In genomic region chr16:47470810-47471209, GRCh38 we compare ENCODE assay signal across 16 cellular contexts. TPM values are rescaled to one million over a fixed set of nuclear protein-coding genes. Genes with fewer than 3 reads are reported as not detected.
A peak's percentile ranks its signal among the peaks of the same experiment; 100 is the strongest.
DNase-seq lines count a peak whose midpoint lies in the region; ATAC-seq, FAIRE-seq and TF ChIP-seq lines count a peak whose summit lies in the region.
"Had no signal": no experiment of that assay in that cellular context is flagged by ENCODE, and none has a peak within 500 bp of the region (broad histone marks: within the 10 kb centered on the region; RNA-seq: fewer than 3 reads in every experiment).

No MANE protein-coding gene starts in this region.

- H3K79me1 ChIP-seq in mesenchymal stem cell (replicated peaks; ENCODE audit: low read length, poor library complexity, severe bottlenecking) = peaks cover 21% of the 10 kb centered on the region

- peak overlapping the region in 1 of 2 experiments; percentile 75 for H3K18ac ChIP-seq in mesenchymal stem cell (ENCODE audit: low read depth in 1 of 2, low read length in 2 of 2)

- H2AFZ ChIP-seq in HepG2 (ENCODE audit: low read length) = no peak overlapping the region
- H2AFZ ChIP-seq in mesenchymal stem cell (ENCODE audit: low read depth, low read length) = no peak overlapping the region

- DNase-seq in HepG2 (ENCODE audit: low spot score) (peak; percentile 73), right lobe of liver (no peak), mesenchymal stem cell (peak; percentile 45), small intestine (peak; percentile 27), SKM-1 (lab: John Stamatoyannopoulos, UW; ENCODE audit: unreplicated experiment) (no peak), posterior vena cava (ENCODE audit: low spot score) (no peak)
- DNase-seq: 8988T; AML-193; Calu3; CD8-positive, alpha-beta memory T cell; DMS 273 treated with DMSO at 0.1 percent for 48 hours had no signal

- H2BK15ac ChIP-seq in mesenchymal stem cell (ENCODE audit: low read depth, poor library complexity, severe bottlenecking) = no peak overlapping the region

- H3K4me2 ChIP-seq in HepG2 (ENCODE audit: low read depth, low read length) = no peak overlapping the region
- H3K4me2 ChIP-seq in mesenchymal stem cell (ENCODE audit: low read length, poor library complexity, severe bottlenecking) = no peak overlapping the region
- H3K4me2 ChIP-seq: BLaER1 had no signal

- TF ChIP-seq CTCF in HepG2 (CRISPR knock-in tag; IDR thresholded peaks at IDR 0.05) (no peak), right lobe of liver (IDR thresholded peaks at IDR 0.05) (no peak)

- no peaks in the 10 kb centered on the region for H4K20me1 ChIP-seq in HepG2 (ENCODE audit: insufficient read depth, low read length)
- H4K20me1 ChIP-seq: BLaER1 had no signal

- no peak for TF ChIP-seq RAD21 in HepG2 (CRISPR knock-in tag; IDR thresholded peaks at IDR 0.05)

- peaks cover 48% of the 10 kb centered on the region for H3K79me2 ChIP-seq in HepG2 (ENCODE audit: insufficient read depth, low read length)

- no peak overlapping the region for H3K9ac ChIP-seq in HepG2 (ENCODE audit: insufficient read depth, low read depth, low read length)
- H3K9ac ChIP-seq in mesenchymal stem cell (ENCODE audit: low read length) = no peak overlapping the region
- H3K9ac ChIP-seq: BLaER1 had no signal

- H2AK5ac ChIP-seq in mesenchymal stem cell (ENCODE audit: low read length, severe bottlenecking) = no peak overlapping the region

- H3K4me1 ChIP-seq in HepG2 (ENCODE audit: insufficient read depth, low read length) (peaks cover 65% of the 10 kb centered on the region), right lobe of liver (no peaks in the 10 kb centered on the region), mesenchymal stem cell (ENCODE audit: control insufficient read depth, insufficient read depth, low read depth, low read length) (no peaks in the 10 kb centered on the region), small intestine (ENCODE audit: control insufficient read depth in 2 of 2, insufficient read depth in 1 of 2, low read depth in 1 of 2, low read length in 1 of 2) (peaks cover 2% of the 10 kb centered on the region in 2 donors)

- no peak overlapping the region for H4K91ac ChIP-seq in mesenchymal stem cell (ENCODE audit: low read length)

- ATAC-seq in HepG2 (peak; percentile 96), right lobe of liver (no peak), HG03520 (IDR thresholded peaks at IDR 0.05; ENCODE audit: unreplicated experiment) (no peak)
- ATAC-seq: HCT116 had no signal

- no peak overlapping the region for H3K14ac ChIP-seq in mesenchymal stem cell (ENCODE audit: low read length in 2 of 2)

- H3K36me3 ChIP-seq in HepG2 (replicated peaks in 1 of 2; ENCODE audit: control insufficient read depth in 1 of 2, insufficient read depth in 2 of 2, low read length in 2 of 2) = peaks cover 2 to 3% of the 10 kb centered on the region in 2 experiments; a peak in 2 of 5 replicates
- no peaks in the 10 kb centered on the region for H3K36me3 ChIP-seq in right lobe of liver
- H3K36me3 ChIP-seq in mesenchymal stem cell (ENCODE audit: control insufficient read depth in 1 of 2, insufficient read depth in 2 of 2, low read depth in 1 of 2, low read length in 2 of 2) = no peaks in the 10 kb centered on the region
- H3K36me3 ChIP-seq in small intestine (ENCODE audit: control insufficient read depth in 2 of 2, insufficient read depth in 2 of 2, low read length in 2 of 2) = no peaks in the 10 kb centered on the region

- H3K4me3 ChIP-seq in HepG2 (replicated peaks in 1 of 3; ENCODE audit: insufficient read depth in 1 of 3, low read depth in 2 of 3, low read length in 3 of 3) (no peak overlapping the region), right lobe of liver (no peak overlapping the region), mesenchymal stem cell (ENCODE audit: insufficient read depth in 1 of 2, low read depth in 1 of 2, low read length in 2 of 2) (no peak overlapping the region), small intestine (ENCODE audit: low read depth in 1 of 2, low read length in 2 of 2) (no peak overlapping the region)
- H3K4me3 ChIP-seq: BLaER1 had no signal

- no peak overlapping the region for H3K23ac ChIP-seq in mesenchymal stem cell (ENCODE audit: low read length in 2 of 2)

- H2BK120ac ChIP-seq in mesenchymal stem cell (ENCODE audit: low read depth, low read length) = no peak overlapping the region

- no peak overlapping the region for H2BK12ac ChIP-seq in mesenchymal stem cell (ENCODE audit: low read length in 2 of 2)

- WGBS in HepG2 (ENCODE audit: low lambda C conversion rate) = 50% methylated on average over 1 of the region's 1 CpG
- WGBS in right lobe of liver (ENCODE audit: insufficient coverage, low coverage, low lambda C conversion rate, missing lambda C conversion rate) = 100% methylated on average over 1 of the region's 1 CpG
- 23% methylated on average over 1 of the region's 1 CpG for WGBS in mesenchymal stem cell
- WGBS in small intestine, 3 donors = 27 to 59% (median 53%) methylated on average over 1 of the region's 1 CpG

- in situ Hi-C loops in HepG2 (cut with HindIII; ENCODE audit: extremely low pct_ligation_motif_present, low pct_unique_long_range_greater_than_20kb) = no loop called here

- POLR2A ChIA-PET in HepG2 (lab: Yijun Ruan, JAX) = interaction anchor here (0.9 to 4.1 kb wide), 2 partner anchors 8 to 10 kb away, joined by 3 to 28 read pairs; partner anchors contain the start of genes ITFG1 and PHKB

- CTCF ChIA-PET in HepG2 (lab: Yijun Ruan, JAX; ENCODE audit: low intra/inter-chr PET ratio, low total read pairs) = no interaction called here

- H3K27ac ChIP-seq in HepG2 (ENCODE audit: extremely low read length, insufficient read depth, low read length) (peak overlapping the region; percentile 59), right lobe of liver (no peak overlapping the region), mesenchymal stem cell (ENCODE audit: low read length, poor library complexity, severe bottlenecking) (no peak overlapping the region), small intestine (ENCODE audit: low read depth in 1 of 2, low read length in 1 of 2) (no peak overlapping the region)
- H3K27ac ChIP-seq: BLaER1, HL-60 had no signal

- peak; percentile 18 for FAIRE-seq in HepG2 (lab: Jason Lieb, UNC)
- no peak for FAIRE-seq in small intestine (lab: Jason Lieb, UNC)
- FAIRE-seq: H1 had no signal

- H3K4ac ChIP-seq in mesenchymal stem cell (ENCODE audit: low read depth in 1 of 2, low read length in 2 of 2) = no peak overlapping the region

- H3K27me3 ChIP-seq in HepG2 (ENCODE audit: control insufficient read depth in 1 of 2, insufficient read depth in 2 of 2, low read length in 2 of 2) (no peaks in the 10 kb centered on the region), right lobe of liver (no peaks in the 10 kb centered on the region), mesenchymal stem cell (ENCODE audit: control insufficient read depth in 1 of 2, insufficient read depth in 1 of 2, low read length in 2 of 2) (no peaks in the 10 kb centered on the region), small intestine (ENCODE audit: control insufficient read depth in 2 of 2, insufficient read depth in 2 of 2, low read length in 2 of 2) (no peaks in the 10 kb centered on the region)
- H3K27me3 ChIP-seq: BLaER1 had no signal

- intact Hi-C loops in HepG2 (cut with micrococcal nuclease; ENCODE audit: unreplicated experiment) = no loop called here
- intact Hi-C loops in right lobe of liver (cut with DNase I) = no loop called here
- intact Hi-C loops in posterior vena cava (cut with DNase I) = no loop called here

- H4K8ac ChIP-seq in mesenchymal stem cell (ENCODE audit: low read length) = no peak overlapping the region

- TF ChIP-seq POLR2A in HepG2 (IDR thresholded peaks at IDR 0.05; ENCODE audit: insufficient read depth in 1 of 2, low read depth in 2 of 2, low read length in 2 of 2) (no peak), right lobe of liver (IDR thresholded peaks at IDR 0.05) (no peak)

- H2BK5ac ChIP-seq in mesenchymal stem cell (ENCODE audit: low read depth, low read length, poor library complexity, severe bottlenecking) = no peak overlapping the region

- no TSS peak for BruUV-seq in HepG2 (replicated peaks; lab: Mats Ljungman, UMichigan)

- H3K9me3 ChIP-seq in HepG2 (ENCODE audit: low read length) = no peaks in the 10 kb centered on the region
- no peaks in the 10 kb centered on the region for H3K9me3 ChIP-seq in right lobe of liver
- no peaks in the 10 kb centered on the region for H3K9me3 ChIP-seq in mesenchymal stem cell (ENCODE audit: control insufficient read depth, low read length)
- H3K9me3 ChIP-seq in small intestine (ENCODE audit: control insufficient read depth, low read depth) = no peaks in the 10 kb centered on the region
- H3K9me3 ChIP-seq: BLaER1 had no signal

- TF ChIP-seq EP300 in HepG2 (IDR thresholded peaks at IDR 0.05; ENCODE audit: low read depth in 2 of 2, low read length in 2 of 2) (peak in 1 of 2 experiments; percentile 37; a peak in 1 of 4 replicates), HepG2 (CRISPR knock-in tag; IDR thresholded peaks at IDR 0.05; ENCODE audit: borderline replicate concordance) (no peak)

RNA-seq across cellular contexts. Expression of gene PHKB, which starts 9.7 kb away (rescaled TPM):
- total RNA-seq in HepG2 (2016; rRNA removed; fragmentation: Illumina TruSeq; extraction: Trizol) (66.0 and 95.1 TPM in 2 replicates), right lobe of liver (10 to 100 TPM; 28.9 to 45.3 (median 35.4) TPM), posterior vena cava (10 to 100 TPM; 57.7 to 61.5 TPM)
- total RNA-seq in HepG2 (2016; cell fraction: cytosol; rRNA removed; fragmentation: Illumina TruSeq; extraction: Trizol; ENCODE audit: low read depth) = 200 and 220 TPM in 2 replicates
- total RNA-seq in HepG2 (2016; cell fraction: insoluble cytoplasmic fraction; rRNA removed; fragmentation: Illumina TruSeq; extraction: Trizol) = 58.0 and 93.2 TPM in 2 replicates
- total RNA-seq in HepG2 (2016; cell fraction: membrane; rRNA removed; fragmentation: Illumina TruSeq; extraction: Trizol) = 88.4 and 98.7 TPM in 2 replicates
- 84.8 and 101 TPM in 2 replicates for total RNA-seq in HepG2 (2016; cell fraction: nucleus; rRNA removed; fragmentation: Illumina TruSeq; extraction: Trizol)
- polyA plus RNA-seq in HepG2 (2011; rRNA removed) (62.4 and 80.8 TPM in 2 replicates), small intestine (10 to 100 TPM; 27.0 to 44.1 (median 29.9) TPM)
- polyA plus RNA-seq in HepG2 (2011; cell fraction: cytosol; rRNA removed) = 25.3 and 40.2 TPM in 2 replicates
- 78.9 and 86.4 TPM in 2 replicates for polyA plus RNA-seq in HepG2 (2011; cell fraction: nucleus; rRNA removed)
- 46.4 and 75.5 TPM in 2 replicates for polyA plus RNA-seq in HepG2 (2012)
- 9.5 and 12.2 TPM in 2 replicates for polyA plus RNA-seq in HepG2 (2016; cell fraction: cytosol; fragmentation: Illumina TruSeq; extraction: Trizol; ENCODE audit: low read depth)
- polyA plus RNA-seq in HepG2 (2016; cell fraction: insoluble cytoplasmic fraction; fragmentation: Illumina TruSeq; extraction: Trizol; ENCODE audit: low read depth) = 93.2 and 94.4 TPM in 2 replicates
- polyA plus RNA-seq in HepG2 (2016; cell fraction: membrane; fragmentation: Illumina TruSeq; extraction: Trizol; ENCODE audit: low read depth) = 31.8 and 34.3 TPM in 2 replicates
- polyA plus RNA-seq in HepG2 (2016; cell fraction: nucleus; fragmentation: Illumina TruSeq; extraction: Trizol; ENCODE audit: insufficient read depth, low read depth) = 81.2 and 89.2 TPM in 2 replicates
- polyA minus RNA-seq in HepG2 (2011; rRNA and poly(A)+ RNA removed; ENCODE audit: low replicate concordance) = 88.9 and 99.3 TPM in 2 replicates
- 53.6 and 56.7 TPM in 2 replicates for polyA minus RNA-seq in HepG2 (2011; cell fraction: cytosol; rRNA and poly(A)+ RNA removed)
- polyA minus RNA-seq in HepG2 (2011; cell fraction: nucleus; rRNA and poly(A)+ RNA removed) = 321 and 334 TPM in 2 replicates
- polyA plus RNA-seq in mesenchymal stem cell (2013, experiment 1 of 2) = 40.3 TPM
- polyA plus RNA-seq in mesenchymal stem cell (2013, experiment 2 of 2) = 38.8 TPM

RNA-seq across cellular contexts. Expression of gene ITFG1, which starts 9.9 kb away (rescaled TPM):
- total RNA-seq in HepG2 (2016; rRNA removed; fragmentation: Illumina TruSeq; extraction: Trizol) = 43.7 and 74.5 TPM in 2 replicates
- total RNA-seq in HepG2 (2016; cell fraction: cytosol; rRNA removed; fragmentation: Illumina TruSeq; extraction: Trizol; ENCODE audit: low read depth) = 10.6 and 11.3 TPM in 2 replicates
- 41.6 and 78.2 TPM in 2 replicates for total RNA-seq in HepG2 (2016; cell fraction: insoluble cytoplasmic fraction; rRNA removed; fragmentation: Illumina TruSeq; extraction: Trizol)
- total RNA-seq in HepG2 (2016; cell fraction: membrane; rRNA removed; fragmentation: Illumina TruSeq; extraction: Trizol) = 28.3 and 33.2 TPM in 2 replicates
- total RNA-seq in HepG2 (2016; cell fraction: nucleus; rRNA removed; fragmentation: Illumina TruSeq; extraction: Trizol) = 99.8 and 112 TPM in 2 replicates
- polyA plus RNA-seq in HepG2 (2011; rRNA removed) = 129 and 150 TPM in 2 replicates
- 61.2 and 97.7 TPM in 2 replicates for polyA plus RNA-seq in HepG2 (2011; cell fraction: cytosol; rRNA removed)
- polyA plus RNA-seq in HepG2 (2011; cell fraction: nucleus; rRNA removed) = 18.9 and 25.5 TPM in 2 replicates
- polyA plus RNA-seq in HepG2 (2012) = 74.2 and 93.9 TPM in 2 replicates
- polyA plus RNA-seq in HepG2 (2016; cell fraction: cytosol; fragmentation: Illumina TruSeq; extraction: Trizol; ENCODE audit: low read depth) = 14.2 and 16.6 TPM in 2 replicates
- polyA plus RNA-seq in HepG2 (2016; cell fraction: insoluble cytoplasmic fraction; fragmentation: Illumina TruSeq; extraction: Trizol; ENCODE audit: low read depth) = 46.8 and 47.5 TPM in 2 replicates
- 26.3 and 29.6 TPM in 2 replicates for polyA plus RNA-seq in HepG2 (2016; cell fraction: membrane; fragmentation: Illumina TruSeq; extraction: Trizol; ENCODE audit: low read depth)
- 109 and 116 TPM in 2 replicates for polyA plus RNA-seq in HepG2 (2016; cell fraction: nucleus; fragmentation: Illumina TruSeq; extraction: Trizol; ENCODE audit: insufficient read depth, low read depth)
- 21.2 and 34.6 TPM in 2 replicates for polyA minus RNA-seq in HepG2 (2011; rRNA and poly(A)+ RNA removed; ENCODE audit: low replicate concordance)
- 38.5 and 42.1 TPM in 2 replicates for polyA minus RNA-seq in HepG2 (2011; cell fraction: cytosol; rRNA and poly(A)+ RNA removed)
- 93.2 and 115 TPM in 2 replicates for polyA minus RNA-seq in HepG2 (2011; cell fraction: nucleus; rRNA and poly(A)+ RNA removed)
- total RNA-seq in right lobe of liver = 10 to 100 TPM; 29.9 to 43.8 (median 39.2) TPM
- 95.1 TPM for polyA plus RNA-seq in mesenchymal stem cell (2013, experiment 1 of 2)
- 104 TPM for polyA plus RNA-seq in mesenchymal stem cell (2013, experiment 2 of 2)
- polyA plus RNA-seq in small intestine = 10 to 100 TPM; 19.5 to 31.3 (median 19.7) TPM
- total RNA-seq in posterior vena cava = 10 to 100 TPM; 37.6 to 43.7 TPM

Comparison
In these comparisons a context has a peak if more than half of its experiments do, and no peak if none do; other contexts are left out.
1. DNase-seq: peak in HepG2 (single experiment), mesenchymal stem cell (single experiment) and small intestine (single experiment); none in right lobe of liver (0 of 3), SKM-1 (single experiment) and posterior vena cava (single experiment).